ENCODE assay signal across 1 cellular context in the genomic region with DNA sequence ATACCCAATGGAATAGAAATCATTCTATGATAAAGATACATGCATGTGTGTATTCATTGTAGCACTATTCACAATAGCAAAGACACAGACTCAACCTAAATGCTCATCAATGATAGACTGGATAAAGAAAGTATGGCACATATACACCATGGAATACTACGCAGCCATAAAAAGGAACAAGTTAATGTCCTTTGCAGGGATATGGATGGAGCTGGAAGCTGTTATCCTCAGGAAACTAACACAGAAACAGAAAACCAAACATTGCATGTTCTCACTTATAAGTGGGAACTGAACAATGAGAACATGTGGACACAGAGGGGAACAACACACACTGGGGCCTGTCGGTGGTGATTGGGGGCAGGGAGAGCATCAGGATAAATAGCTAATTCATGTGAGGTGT. TPM values are rescaled to one million over a fixed set of nuclear protein-coding genes. Genes with fewer than 3 reads are reported as not detected.
"Had no signal": no experiment of that assay in that cellular context is flagged by ENCODE, and none has a peak within 500 bp of the region (broad histone marks: within the 10 kb centered on the region; RNA-seq: fewer than 3 reads in every experiment).

No MANE protein-coding gene starts in this region.

RNA-seq across cellular contexts. Expression of a gene that starts 29.3 kb away (rescaled TPM):
- total RNA-seq: G401 had no signal
